In genomic region chr21:42164064-42164789, GRCh38 we compare ENCODE assay signal across 8 cellular contexts. TPM values are rescaled to one million over a fixed set of nuclear protein-coding genes. Genes with fewer than 3 reads are reported as not detected.
DNase-seq lines count a peak whose midpoint lies in the region; ATAC-seq and TF ChIP-seq lines count a peak whose summit lies in the region.

No MANE protein-coding gene starts in this region.

- intact Hi-C loops in activated CD8-positive, alpha-beta T cell treated with anti-CD3 and anti-CD28 coated beads for 36 hours (cut with micrococcal nuclease) = loop anchor here (2.0 kb wide), 1 partner anchor 95 kb away; no protein-coding TSS in a partner anchor

- H3K27ac Mint-ChIP-seq in activated CD8-positive, alpha-beta T cell treated with anti-CD3 and anti-CD28 coated beads for 36 hours = no peak overlapping the region
- H3K27ac Mint-ChIP-seq in nephron = peak overlapping the region; percentile 27 to 52 (median 41)
- no peak overlapping the region for H3K27ac Mint-ChIP-seq in type B pancreatic cell

- H3K4me3 Mint-ChIP-seq in activated CD8-positive, alpha-beta T cell treated with anti-CD3 and anti-CD28 coated beads for 36 hours = no peak overlapping the region
- H3K4me3 Mint-ChIP-seq in nephron (no peak overlapping the region), type B pancreatic cell (no peak overlapping the region)

- H3K4me1 Mint-ChIP-seq in activated CD8-positive, alpha-beta T cell treated with anti-CD3 and anti-CD28 coated beads for 36 hours (ENCODE audit: low read depth) = peaks cover 32% of the 10 kb centered on the region
- H3K4me1 Mint-ChIP-seq in nephron (peaks cover 19% of the 10 kb centered on the region), type B pancreatic cell (ENCODE audit: unreplicated experiment) (peaks cover 14% of the 10 kb centered on the region)

- H3K9me3 Mint-ChIP-seq in activated CD8-positive, alpha-beta T cell treated with anti-CD3 and anti-CD28 coated beads for 36 hours = no peaks in the 10 kb centered on the region
- H3K9me3 Mint-ChIP-seq in nephron (no peaks in the 10 kb centered on the region), type B pancreatic cell (no peaks in the 10 kb centered on the region)

- CTCF ChIA-PET in activated CD8-positive, alpha-beta T cell treated with anti-CD3 and anti-CD28 coated beads for 36 hours (lab: Charles Lee) = interaction anchor here (0.7 to 4.5 kb wide), 27 partner anchors 9 to 303 kb away, joined by 3 to 84 read pairs (median 5); no protein-coding TSS in a partner anchor

- H3K27me3 Mint-ChIP-seq in activated CD8-positive, alpha-beta T cell treated with anti-CD3 and anti-CD28 coated beads for 36 hours = no peaks in the 10 kb centered on the region
- H3K27me3 Mint-ChIP-seq in nephron (ENCODE audit: low read depth) = no peaks in the 10 kb centered on the region
- no peaks in the 10 kb centered on the region for H3K27me3 Mint-ChIP-seq in type B pancreatic cell

- peak; percentile 66 for ATAC-seq in activated CD8-positive, alpha-beta T cell treated with anti-CD3 and anti-CD28 coated beads for 36 hours
- ATAC-seq in HG03196 (IDR thresholded peaks at IDR 0.05; ENCODE audit: unreplicated experiment) = no peak

- no peaks in the 10 kb centered on the region for H3K36me3 Mint-ChIP-seq in activated CD8-positive, alpha-beta T cell treated with anti-CD3 and anti-CD28 coated beads for 36 hours (ENCODE audit: low read depth)
- H3K36me3 Mint-ChIP-seq in nephron (ENCODE audit: low read depth) = no peaks in the 10 kb centered on the region
- no peaks in the 10 kb centered on the region for H3K36me3 Mint-ChIP-seq in type B pancreatic cell

- POLR2A ChIA-PET in activated CD8-positive, alpha-beta T cell treated with anti-CD3 and anti-CD28 coated beads for 36 hours (lab: Charles Lee) = interaction anchor here (1.7 kb wide), 1 partner anchor 104 kb away, joined by 4 read pairs; no protein-coding TSS in a partner anchor

- no peak overlapping the region for H3K4me3 ChIP-seq in epithelial cell of proximal tubule (ENCODE audit: low read depth, low read length)

- DNase-seq in MV-4-11 (lab: John Stamatoyannopoulos, UW) = peak; percentile 51
- DNase-seq in activated CD8-positive, alpha-beta T cell treated with anti-CD3 and anti-CD28 coated beads for 36 hours = peak; percentile 78
- DNase-seq in epithelial cell of proximal tubule (ENCODE audit: low read depth) = no peak
- peak; percentile 52 for DNase-seq in type B pancreatic cell (ENCODE audit: extremely low spot score, unreplicated experiment)
- DNase-seq in NCI-H1436 treated with DMSO at 0.1 percent for 48 hours (lab: John Stamatoyannopoulos, UW) = no peak

- TF ChIP-seq CTCF in GM12872 (IDR thresholded peaks at IDR 0.05; ENCODE audit: insufficient read depth, low read depth, low read length) (peak; percentile 85), epithelial cell of proximal tubule (conservative IDR thresholded peaks at IDR 0.05; ENCODE audit: low read depth, low read length) (peak; percentile 78), nephron (IDR thresholded peaks at IDR 0.05; ENCODE audit: unreplicated experiment in 3 of 3) (peak in 1 of 3 experiments; percentile 44), type B pancreatic cell (conservative IDR thresholded peaks at IDR 0.05) (peak; percentile 59)
- peak; percentile 62 for TF ChIP-seq CTCF in activated CD8-positive, alpha-beta T cell treated with anti-CD3 and anti-CD28 coated beads for 36 hours (IDR thresholded peaks at IDR 0.05)

RNA-seq across cellular contexts. Expression of gene ABCG1, which starts 54.7 kb away (rescaled TPM):
- total RNA-seq in activated CD8-positive, alpha-beta T cell treated with anti-CD3 and anti-CD28 coated beads for 36 hours = 10 to 100 TPM; 12.1 to 12.7 TPM
- not detected in 2 replicates for total RNA-seq in epithelial cell of proximal tubule
- total RNA-seq in type B pancreatic cell (ENCODE audit: low replicate concordance) = 6.2 and 8.4 TPM in 2 replicates

Comparison
In these comparisons a context has a peak if more than half of its experiments do, and no peak if none do; other contexts are left out.
1. DNase-seq: peak in MV-4-11 (single experiment), activated CD8-positive, alpha-beta T cell treated with anti-CD3 and anti-CD28 coated beads for 36 hours (single experiment) and type B pancreatic cell (single experiment); none in epithelial cell of proximal tubule (single experiment) and NCI-H1436 treated with DMSO at 0.1 percent for 48 hours (single experiment).
2. H3K27ac Mint-ChIP-seq: peak in nephron (3 of 3); none in activated CD8-positive, alpha-beta T cell treated with anti-CD3 and anti-CD28 coated beads for 36 hours (single experiment) and type B pancreatic cell (single experiment).